In genomic region chr11:60854847-60855725, GRCh38 we compare ENCODE assay signal across 1 cellular context.
TF ChIP-seq lines count a peak whose summit lies in the region.

No MANE protein-coding gene starts in this region.

TF ChIP-seq in IMR-90, 13 proteins besides CTCF, POLR2A, EP300 and RAD21:
- TF ChIP-seq MXI1 (IDR thresholded peaks at IDR 0.05; ENCODE audit: borderline replicate concordance, low read depth, low read length), result no peak
- TF ChIP-seq MAFK (IDR thresholded peaks at IDR 0.05; ENCODE audit: low read depth, low read length), result no peak
- TF ChIP-seq RCOR1 (IDR thresholded peaks at IDR 0.05; ENCODE audit: insufficient replicate concordance, low read length), result no peak
- no peak for TF ChIP-seq SMC3 (IDR thresholded peaks at IDR 0.05; ENCODE audit: low read depth, low read length)
- TF ChIP-seq ELK1 (IDR thresholded peaks at IDR 0.05; ENCODE audit: borderline replicate concordance, low read depth, low read length), result no peak
- TF ChIP-seq MAZ (IDR thresholded peaks at IDR 0.05; ENCODE audit: borderline replicate concordance, low read depth, low read length), result no peak
- no peak for TF ChIP-seq CEBPB (IDR thresholded peaks at IDR 0.05; ENCODE audit: low read depth, low read length)
- no peak for TF ChIP-seq USF2 (IDR thresholded peaks at IDR 0.05; ENCODE audit: low read depth, low read length)
- TF ChIP-seq RFX5 (IDR thresholded peaks at IDR 0.05; ENCODE audit: low read depth, low read length), result no peak
